8 cellular contexts compared by ENCODE assay signal in the genomic region with DNA sequence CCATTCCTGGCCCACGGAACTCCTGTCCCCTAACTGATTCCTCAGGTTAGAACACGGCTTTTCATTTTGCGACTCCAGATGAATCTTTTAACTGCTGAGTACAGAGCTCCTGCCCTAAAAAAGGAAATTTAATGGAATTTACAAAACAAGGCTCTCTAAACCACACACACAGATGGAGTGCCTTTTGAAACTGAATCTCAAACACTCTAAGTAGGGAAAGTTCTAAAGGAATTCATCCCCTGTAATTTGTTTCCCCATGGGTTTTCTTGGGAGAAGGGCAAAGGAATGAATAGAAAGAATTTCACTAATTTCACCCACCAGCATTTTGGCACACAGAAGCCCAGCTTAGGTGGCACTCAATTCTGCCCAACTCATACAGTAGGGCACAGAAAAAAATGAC.
A peak's percentile ranks its signal among the peaks of the same experiment; 100 is the strongest.
DNase-seq lines count a peak whose midpoint lies in the region; ATAC-seq, FAIRE-seq and TF ChIP-seq lines count a peak whose summit lies in the region.
"Had no signal": no experiment of that assay in that cellular context is flagged by ENCODE, and none has a peak within 500 bp of the region (broad histone marks: within the 10 kb centered on the region; RNA-seq: fewer than 3 reads in every experiment).

No MANE protein-coding gene starts in this region.

- H3K4me3 Mint-ChIP-seq in activated naive CD8-positive, alpha-beta T cell: no peak overlapping the region

- no peak overlapping the region for H3K4me2 ChIP-seq in IMR-90 (ENCODE audit: low read depth, low read length)

- ATAC-seq in IMR-90 (ENCODE audit: low read depth): peak; percentile 32; the same call in 1 of the 2 replicates
- ATAC-seq in HG02885 (IDR thresholded peaks at IDR 0.05; ENCODE audit: poor library complexity, unreplicated experiment): no peak

- H3K4me1 ChIP-seq in IMR-90 (ENCODE audit: control insufficient read depth, insufficient read depth, low read length) (no peaks in the 10 kb centered on the region), kidney (ENCODE audit: control insufficient read depth in 1 of 2, insufficient read depth in 1 of 2, low read depth in 1 of 2, low read length in 2 of 2) (no peaks in the 10 kb centered on the region), stomach (peaks cover 0 to 49% (median 22%) of the 10 kb centered on the region in 4 donors)

- no peak overlapping the region for H2BK5ac ChIP-seq in IMR-90 (ENCODE audit: low read depth, low read length, poor library complexity, severe bottlenecking)

- no peaks in the 10 kb centered on the region for H3K9me1 ChIP-seq in IMR-90 (ENCODE audit: insufficient read depth, low read length)

- no peak for DNase-seq in IMR-90
- no peak for DNase-seq in kidney
- no peak for DNase-seq in stomach
- DNase-seq in central memory CD4-positive, alpha-beta T cell: no peak
- DNase-seq in ACHN: no peak
- DNase-seq: MM.1S had no signal

- no peak overlapping the region for H3K4ac ChIP-seq in IMR-90 (ENCODE audit: low read depth, low read length)

- H2BK15ac ChIP-seq in IMR-90 (ENCODE audit: low read depth, low read length): no peak overlapping the region

- dilution Hi-C loops in IMR-90 (cut with HindIII; ENCODE audit: low sequenced_read_pairs, unreplicated experiment): no loop called here

- H4K5ac ChIP-seq in IMR-90 (ENCODE audit: low read depth, low read length): no peak overlapping the region

- H2BK120ac ChIP-seq in IMR-90 (ENCODE audit: low read depth, low read length): no peak overlapping the region

- H4K91ac ChIP-seq in IMR-90 (ENCODE audit: insufficient read depth, low read depth, low read length): no peak overlapping the region

- H3K9me3 ChIP-seq in IMR-90 (ENCODE audit: control insufficient read depth, insufficient read depth, low read length) (no peaks in the 10 kb centered on the region), kidney (ENCODE audit: control insufficient read depth in 1 of 2, low read length in 2 of 2) (no peaks in the 10 kb centered on the region), stomach (no peaks in the 10 kb centered on the region)

- H3K36me3 Mint-ChIP-seq in activated naive CD8-positive, alpha-beta T cell: peaks cover 9% of the 10 kb centered on the region

- no peaks in the 10 kb centered on the region for H3K79me1 ChIP-seq in IMR-90 (ENCODE audit: low read depth in 1 of 2, low read length in 2 of 2)

- H4K8ac ChIP-seq in IMR-90 (ENCODE audit: low read depth in 2 of 2, low read length in 2 of 2): no peak overlapping the region

- H3K36me3 ChIP-seq in IMR-90 (ENCODE audit: control insufficient read depth, insufficient read depth, low read length) (0 out of 2 replicates have a peak, but pooled peaks cover 2% of the 10 kb centered on the region), kidney (ENCODE audit: control insufficient read depth in 1 of 2, insufficient read depth in 2 of 2, low read length in 2 of 2) (no peaks in the 10 kb centered on the region), stomach (peaks cover 3 to 55% (median 41%) of the 10 kb centered on the region in 4 donors)

- no peaks in the 10 kb centered on the region for H3K9me3 Mint-ChIP-seq in activated naive CD8-positive, alpha-beta T cell (ENCODE audit: low read depth)

- CTCF ChIA-PET in IMR-90 (lab: Yijun Ruan, JAX): no interaction called here

- WGBS in IMR-90 (ENCODE audit: extremely low coverage in 2 of 2, insufficient read length in 1 of 2), 2 experiments: no CpG with 5 or more reads among the region's 3 CpGs
- WGBS in stomach, 5 donors: 53 to 70% (median 65%) methylated on average over 3 of the region's 3 CpGs

- TF ChIP-seq RAD21 in IMR-90 (IDR thresholded peaks at IDR 0.05; ENCODE audit: low read length): no peak

- in situ Hi-C loops in IMR-90 (cut with MboI; ENCODE audit: low sequenced_read_pairs) (no loop called here), ACHN (cut with HindIII; ENCODE audit: low pct_ligation_motif_present, low pct_unique_long_range_greater_than_20kb, low sequenced_read_pairs) (no loop called here)

- H3K27ac Mint-ChIP-seq in activated naive CD8-positive, alpha-beta T cell: peak overlapping the region; percentile 88

- H4K20me1 ChIP-seq in IMR-90 (ENCODE audit: insufficient read depth, low read length): no peaks in the 10 kb centered on the region

- no peaks in the 10 kb centered on the region for H3K27me3 Mint-ChIP-seq in activated naive CD8-positive, alpha-beta T cell

- H3K9ac ChIP-seq in IMR-90 (ENCODE audit: low read depth, low read length): no peak overlapping the region
- H3K9ac ChIP-seq in kidney (ENCODE audit: low read length in 2 of 2): no peak overlapping the region

- no peak overlapping the region for H3K14ac ChIP-seq in IMR-90 (replicated peaks; ENCODE audit: low read depth, low read length)

- BruUV-seq in IMR-90 (replicated peaks; lab: Mats Ljungman, UMichigan): no TSS peak

- H2BK20ac ChIP-seq in IMR-90 (ENCODE audit: low read depth, low read length): no peak overlapping the region

- FAIRE-seq in kidney (lab: Jason Lieb, UNC): no peak

- H3K4me1 Mint-ChIP-seq in activated naive CD8-positive, alpha-beta T cell (ENCODE audit: low read depth): peaks cover 71% of the 10 kb centered on the region

- TF ChIP-seq CTCF in IMR-90 (conservative IDR thresholded peaks at IDR 0.05; ENCODE audit: low read depth, low read length): no peak
- TF ChIP-seq CTCF in kidney (IDR thresholded peaks at IDR 0.05; ENCODE audit: borderline replicate concordance, extremely low read depth, insufficient read depth): no peak
- no peak for TF ChIP-seq CTCF in stomach (IDR thresholded peaks at IDR 0.05)

- H3K27me3 ChIP-seq in IMR-90 (ENCODE audit: control insufficient read depth, insufficient read depth, low read length) (no peaks in the 10 kb centered on the region), stomach (no peaks in the 10 kb centered on the region)

- TF ChIP-seq POLR2A in IMR-90 (IDR thresholded peaks at IDR 0.05; ENCODE audit: low read depth, low read length) (no peak), stomach (IDR thresholded peaks at IDR 0.05) (no peak)

- intact Hi-C loops in IMR-90 (cut with micrococcal nuclease): no loop called here
- intact Hi-C loops in kidney (cut with DNase I): no loop called here
- intact Hi-C loops in stomach (cut with DNase I; ENCODE audit: low total_unique reads): no loop called here

- no peak for TF ChIP-seq EP300 in stomach (IDR thresholded peaks at IDR 0.05)

- H3K18ac ChIP-seq in IMR-90 (ENCODE audit: low read depth, low read length): no peak overlapping the region

- no peak overlapping the region for H2AK5ac ChIP-seq in IMR-90 (ENCODE audit: low read depth, low read length)

- POLR2A ChIA-PET in IMR-90 (lab: Charles Lee; ENCODE audit: unreplicated experiment): interaction anchor here (0.6 kb wide), 1 partner anchor 30 kb away, joined by 3 read pairs; no protein-coding TSS in a partner anchor

- H3K4me3 ChIP-seq in IMR-90 (ENCODE audit: insufficient read depth, low read depth, low read length) (no peak overlapping the region), kidney (ENCODE audit: low read length in 2 of 2) (no peak overlapping the region), stomach (no peak overlapping the region)

- no peak overlapping the region for H2AK9ac ChIP-seq in IMR-90 (replicated peaks; ENCODE audit: low read depth, low read length, poor library complexity)

- H3K27ac ChIP-seq in IMR-90 (ENCODE audit: insufficient read depth, low read length) (no peak overlapping the region), kidney (ENCODE audit: low read depth in 2 of 2, low read length in 2 of 2) (peak overlapping the region; percentile 33 to 34), stomach (peak overlapping the region; percentile 68 to 89 (median 80))

- H3K23ac ChIP-seq in IMR-90 (ENCODE audit: low read depth, low read length): no peak overlapping the region

- H3K56ac ChIP-seq in IMR-90 (ENCODE audit: extremely low read depth, insufficient read depth, low read length): no peak overlapping the region

- no peak overlapping the region for H2AFZ ChIP-seq in IMR-90 (replicated peaks; ENCODE audit: low read length, poor library complexity)

TF ChIP-seq in IMR-90, 13 proteins besides CTCF, POLR2A, EP300 and RAD21:
- TF ChIP-seq NFE2L2 (IDR thresholded peaks at IDR 0.05; ENCODE audit: low read depth, low read length) (no peak), MAFK (IDR thresholded peaks at IDR 0.05; ENCODE audit: low read depth, low read length) (no peak), USF2 (IDR thresholded peaks at IDR 0.05; ENCODE audit: low read depth, low read length) (no peak), RCOR1 (IDR thresholded peaks at IDR 0.05; ENCODE audit: insufficient replicate concordance, low read length) (no peak), CEBPB (IDR thresholded peaks at IDR 0.05; ENCODE audit: low read depth, low read length) (no peak), FOS (IDR thresholded peaks at IDR 0.05; ENCODE audit: low read depth, low read length) (no peak), MXI1 (IDR thresholded peaks at IDR 0.05; ENCODE audit: borderline replicate concordance, low read depth, low read length) (no peak), BHLHE40 (IDR thresholded peaks at IDR 0.05; ENCODE audit: low read depth, low read length) (no peak), MAZ (IDR thresholded peaks at IDR 0.05; ENCODE audit: borderline replicate concordance, low read depth, low read length) (no peak), SMC3 (IDR thresholded peaks at IDR 0.05; ENCODE audit: low read depth, low read length) (no peak), RFX5 (IDR thresholded peaks at IDR 0.05; ENCODE audit: low read depth, low read length) (no peak), CHD1 (IDR thresholded peaks at IDR 0.05; ENCODE audit: low read depth, low read length) (no peak)
- TF ChIP-seq, protein P1, sequence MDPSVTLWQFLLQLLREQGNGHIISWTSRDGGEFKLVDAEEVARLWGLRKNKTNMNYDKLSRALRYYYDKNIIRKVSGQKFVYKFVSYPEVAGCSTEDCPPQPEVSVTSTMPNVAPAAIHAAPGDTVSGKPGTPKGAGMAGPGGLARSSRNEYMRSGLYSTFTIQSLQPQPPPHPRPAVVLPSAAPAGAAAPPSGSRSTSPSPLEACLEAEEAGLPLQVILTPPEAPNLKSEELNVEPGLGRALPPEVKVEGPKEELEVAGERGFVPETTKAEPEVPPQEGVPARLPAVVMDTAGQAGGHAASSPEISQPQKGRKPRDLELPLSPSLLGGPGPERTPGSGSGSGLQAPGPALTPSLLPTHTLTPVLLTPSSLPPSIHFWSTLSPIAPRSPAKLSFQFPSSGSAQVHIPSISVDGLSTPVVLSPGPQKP (IDR thresholded peaks at IDR 0.05; ENCODE audit: borderline replicate concordance, low read depth, low read length): no peak
